ENCODE assay signal across 8 cellular contexts in the genomic region with DNA sequence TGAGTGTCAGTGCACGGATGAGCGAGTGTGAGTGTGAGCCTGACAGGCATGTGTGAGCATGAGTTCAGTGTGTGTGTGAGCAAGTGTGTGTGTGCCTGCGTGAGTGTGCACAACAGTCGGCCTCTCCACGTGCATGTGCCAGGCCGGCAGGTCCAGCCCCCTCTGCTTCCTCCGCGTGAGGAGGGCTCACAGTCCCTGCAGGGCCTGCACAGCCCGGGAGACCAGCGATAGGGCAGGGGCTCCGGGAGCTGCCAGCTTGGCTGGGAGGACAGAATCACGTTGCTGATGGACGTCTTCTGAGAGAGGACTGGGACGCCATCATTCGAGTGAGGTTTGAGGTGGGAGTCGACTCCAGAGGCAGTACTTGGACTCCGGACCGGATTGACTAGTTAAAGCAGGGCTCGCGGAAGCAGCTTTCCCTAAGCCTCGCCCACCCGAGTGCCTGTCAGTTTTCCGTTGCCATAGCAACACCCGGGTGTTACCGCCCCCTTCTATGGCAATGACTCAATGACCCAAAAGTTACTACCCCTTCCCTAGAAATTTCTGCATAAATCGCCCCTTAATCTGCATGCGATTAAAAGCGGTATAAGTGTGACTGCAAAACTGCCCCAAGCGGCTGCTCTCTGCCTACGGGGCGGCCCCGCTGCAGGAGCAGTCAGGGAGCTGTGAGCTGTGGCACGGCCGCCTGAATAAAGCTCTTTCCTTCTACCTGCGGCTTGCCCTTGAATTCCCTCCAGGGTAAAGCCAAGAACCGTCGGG. TPM values are rescaled to one million over a fixed set of nuclear protein-coding genes. Genes with fewer than 3 reads are reported as not detected.
A peak's percentile ranks its signal among the peaks of the same experiment; 100 is the strongest.
DNase-seq lines count a peak whose midpoint lies in the region; ATAC-seq and TF ChIP-seq lines count a peak whose summit lies in the region.

No MANE protein-coding gene starts in this region.

- peak overlapping the region; percentile 90 for H3K4me2 ChIP-seq in MM.1S (ENCODE audit: low read depth, low read length)

- DNase-seq in COLO668 (lab: John Stamatoyannopoulos, UW; ENCODE audit: unreplicated experiment) (peak; percentile 31), MM.1S (peak; percentile 31), activated T-cell treated with anti-CD3 and anti-CD28 coated beads for 4 hours (peak; percentile 45), esophagus squamous epithelium (lab: John Stamatoyannopoulos, UW) (no peak), myocyte (ENCODE audit: low read depth) (peak; percentile 46), occipital lobe (lab: John Stamatoyannopoulos, UW) (no peak)
- peak; percentile 84 for DNase-seq in stimulated activated CD8-positive, alpha-beta memory T cell treated with anti-CD3 and anti-CD28 coated beads, Interleukin-4, amount 100 ng/mL, for 48 hours

- peak; percentile 76 for ATAC-seq in GM21447 (IDR thresholded peaks at IDR 0.05; ENCODE audit: unreplicated experiment)

- no peaks in the 10 kb centered on the region for H3K9me2 ChIP-seq in MM.1S (replicated peaks; ENCODE audit: insufficient read depth, low read length)

- H4K20me1 ChIP-seq in MM.1S (ENCODE audit: insufficient read depth, low read length), result no peaks in the 10 kb centered on the region

- peaks cover 87% of the 10 kb centered on the region for H3K27me3 ChIP-seq in MM.1S (replicated peaks; ENCODE audit: insufficient read depth, low read length)
- peaks cover 0 to 43% (median 0%) of the 10 kb centered on the region in 4 donors for H3K27me3 ChIP-seq in esophagus squamous epithelium

- peak overlapping the region; percentile 90 for H2AFZ ChIP-seq in MM.1S (ENCODE audit: low read length)

- no peaks in the 10 kb centered on the region for H3F3A ChIP-seq in MM.1S (ENCODE audit: insufficient read depth, low read length)

- H3K4me1 ChIP-seq in MM.1S (ENCODE audit: low read length) (no peaks in the 10 kb centered on the region), esophagus squamous epithelium (peaks cover 8 to 46% (median 10%) of the 10 kb centered on the region in 3 donors)

- WGBS in esophagus squamous epithelium, 2 donors, result 0 to 3% methylated on average over 18 to 31 of the region's 37 CpGs

- H3K27ac ChIP-seq in MM.1S (ENCODE audit: low read length), result no peak overlapping the region
- H3K27ac ChIP-seq in esophagus squamous epithelium, result peak overlapping the region in 3 of 4 donors; percentile 56 to 71 (median 57)

- H3K9me3 ChIP-seq in MM.1S (replicated peaks; ENCODE audit: insufficient read depth, low read length), result no peaks in the 10 kb centered on the region
- no peaks in the 10 kb centered on the region for H3K9me3 ChIP-seq in esophagus squamous epithelium

- peak overlapping the region; percentile 41; the same call in 1 of the 2 replicates for H3K9ac ChIP-seq in MM.1S (ENCODE audit: low read length)

- intact Hi-C loops in esophagus squamous epithelium (cut with DNase I), result no loop called here

- no peak for TF ChIP-seq CTCF in MM.1S (IDR thresholded peaks at IDR 0.05; ENCODE audit: low read length)
- TF ChIP-seq CTCF in esophagus squamous epithelium (IDR thresholded peaks at IDR 0.05), result no peak

- no peaks in the 10 kb centered on the region for H3K79me2 ChIP-seq in MM.1S (ENCODE audit: low read length)

- H3K36me3 ChIP-seq in MM.1S (replicated peaks; ENCODE audit: insufficient read depth, low read length) (no peaks in the 10 kb centered on the region), esophagus squamous epithelium (no peaks in the 10 kb centered on the region)

- H3K4me3 ChIP-seq in MM.1S (ENCODE audit: low read length) (peak overlapping the region; percentile 85), esophagus squamous epithelium (peak overlapping the region; percentile 41 to 72 (median 56))

- no peak for TF ChIP-seq POLR2A in esophagus squamous epithelium (IDR thresholded peaks at IDR 0.05)

RNA-seq across cellular contexts. Expression of a gene that starts 19.7 kb away (rescaled TPM):
- total RNA-seq in esophagus squamous epithelium (under 1 TPM; 0.19 to 0.92 (median 0.54) TPM), myocyte (not detected in 2 replicates), occipital lobe (1.9 TPM)
- polyA plus RNA-seq in myocyte (2012), result not detected

Comparison
In these comparisons a context has a peak if more than half of its experiments do, and no peak if none do; other contexts are left out.
1. DNase-seq: peak in COLO668 (single experiment), MM.1S (single experiment), activated T-cell treated with anti-CD3 and anti-CD28 coated beads for 4 hours (single experiment), myocyte (single experiment) and stimulated activated CD8-positive, alpha-beta memory T cell treated with anti-CD3 and anti-CD28 coated beads, Interleukin-4, amount 100 ng/mL, for 48 hours (single experiment); none in esophagus squamous epithelium (single experiment) and occipital lobe (single experiment).